1 cellular context compared by ENCODE assay signal in the genomic region with DNA sequence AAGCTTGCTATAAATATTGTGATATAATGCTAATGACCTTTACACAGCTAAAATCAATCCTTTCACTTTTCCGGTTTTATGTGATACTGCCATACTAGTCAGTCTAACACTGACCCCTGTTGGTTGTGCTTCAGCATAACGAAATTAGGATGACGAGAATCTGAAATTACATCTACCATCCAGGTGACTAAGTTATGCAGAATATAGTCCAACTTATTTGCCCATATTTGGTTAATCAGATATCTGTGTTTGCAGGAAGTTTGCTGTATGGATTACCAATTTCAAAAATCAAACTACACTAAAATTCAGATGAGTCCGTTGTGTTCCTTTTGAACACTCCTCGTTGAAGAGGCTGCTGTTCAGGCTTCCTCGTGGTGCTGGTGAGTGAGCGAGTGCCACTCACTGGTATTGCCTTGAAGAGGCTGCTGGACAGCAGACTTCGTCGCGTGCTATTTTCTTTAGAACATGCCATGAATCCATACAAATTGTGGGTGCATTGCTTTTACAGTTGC.
TF ChIP-seq lines count a peak whose summit lies in the region.

No MANE protein-coding gene starts in this region.

TF ChIP-seq in HepG2, 621 proteins besides CTCF, POLR2A, EP300 and RAD21 (continued from another document):
- TF ChIP-seq, protein P1, sequence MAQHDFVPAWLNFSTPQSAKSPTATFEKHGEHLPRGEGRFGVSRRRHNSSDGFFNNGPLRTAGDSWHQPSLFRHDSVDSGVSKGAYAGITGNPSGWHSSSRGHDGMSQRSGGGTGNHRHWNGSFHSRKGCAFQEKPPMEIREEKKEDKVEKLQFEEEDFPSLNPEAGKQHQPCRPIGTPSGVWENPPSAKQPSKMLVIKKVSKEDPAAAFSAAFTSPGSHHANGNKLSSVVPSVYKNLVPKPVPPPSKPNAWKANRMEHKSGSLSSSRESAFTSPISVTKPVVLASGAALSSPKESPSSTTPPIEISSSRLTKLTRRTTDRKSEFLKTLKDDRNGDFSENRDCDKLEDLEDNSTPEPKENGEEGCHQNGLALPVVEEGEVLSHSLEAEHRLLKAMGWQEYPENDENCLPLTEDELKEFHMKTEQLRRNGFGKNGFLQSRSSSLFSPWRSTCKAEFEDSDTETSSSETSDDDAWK (CRISPR knock-in tag; IDR thresholded peaks at IDR 0.05), result no peak
- TF ChIP-seq, protein P2, sequence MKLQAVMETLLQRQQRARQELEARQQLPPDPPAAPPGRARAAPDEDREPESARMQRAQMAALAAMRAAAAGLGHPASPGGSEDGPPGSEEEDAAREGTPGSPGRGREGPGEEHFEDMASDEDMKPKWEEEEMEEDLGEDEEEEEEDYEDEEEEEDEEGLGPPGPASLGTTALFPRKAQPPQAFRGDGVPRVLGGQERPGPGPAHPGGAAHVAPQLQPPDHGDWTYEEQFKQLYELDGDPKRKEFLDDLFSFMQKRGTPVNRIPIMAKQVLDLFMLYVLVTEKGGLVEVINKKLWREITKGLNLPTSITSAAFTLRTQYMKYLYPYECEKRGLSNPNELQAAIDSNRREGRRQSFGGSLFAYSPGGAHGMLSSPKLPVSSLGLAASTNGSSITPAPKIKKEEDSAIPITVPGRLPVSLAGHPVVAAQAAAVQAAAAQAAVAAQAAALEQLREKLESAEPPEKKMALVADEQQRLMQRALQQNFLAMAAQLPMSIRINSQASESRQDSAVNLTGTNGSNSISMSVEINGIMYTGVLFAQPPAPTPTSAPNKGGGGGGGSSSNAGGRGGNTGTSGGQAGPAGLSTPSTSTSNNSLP (IDR thresholded peaks at IDR 0.05; ENCODE audit: low read depth, low read length), result 0 out of 2 replicates have a peak, but pooled peaks have one; percentile 22
- TF ChIP-seq SIX1 (CRISPR knock-in tag; IDR thresholded peaks at IDR 0.05; ENCODE audit: borderline replicate concordance), result no peak
- TF ChIP-seq, protein P3, sequence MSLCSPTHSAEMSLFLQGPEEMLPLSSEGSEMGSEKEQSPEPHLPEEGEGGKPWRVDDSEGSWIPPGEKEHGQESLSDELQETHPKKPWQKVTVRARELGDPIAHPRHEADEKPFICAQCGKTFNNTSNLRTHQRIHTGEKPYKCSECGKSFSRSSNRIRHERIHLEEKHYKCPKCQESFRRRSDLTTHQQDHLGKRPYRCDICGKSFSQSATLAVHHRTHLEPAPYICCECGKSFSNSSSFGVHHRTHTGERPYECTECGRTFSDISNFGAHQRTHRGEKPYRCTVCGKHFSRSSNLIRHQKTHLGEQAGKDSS (CRISPR knock-in tag; IDR thresholded peaks at IDR 0.05; ENCODE audit: borderline replicate concordance, low read depth), result no peak
- peak; percentile 75 for TF ChIP-seq STAG1 (CRISPR knock-in tag; IDR thresholded peaks at IDR 0.05)
- TF ChIP-seq ZMAT3 (CRISPR knock-in tag; conservative IDR thresholded peaks at IDR 0.05), result no peak
- no peak for TF ChIP-seq ASH2L (IDR thresholded peaks at IDR 0.05; ENCODE audit: insufficient read length, low read depth, low read length)
- TF ChIP-seq AKAP8 (CRISPR knock-in tag; IDR thresholded peaks at IDR 0.05), result no peak
- TF ChIP-seq ERF (CRISPR knock-in tag; IDR thresholded peaks at IDR 0.05), result no peak
- 0 out of 2 replicates have a peak, but pooled peaks have one; percentile 44 for TF ChIP-seq ZNF335 (CRISPR knock-in tag; IDR thresholded peaks at IDR 0.05)
- no peak for TF ChIP-seq NFIC (IDR thresholded peaks at IDR 0.05; ENCODE audit: low read length)
- TF ChIP-seq, protein P4, sequence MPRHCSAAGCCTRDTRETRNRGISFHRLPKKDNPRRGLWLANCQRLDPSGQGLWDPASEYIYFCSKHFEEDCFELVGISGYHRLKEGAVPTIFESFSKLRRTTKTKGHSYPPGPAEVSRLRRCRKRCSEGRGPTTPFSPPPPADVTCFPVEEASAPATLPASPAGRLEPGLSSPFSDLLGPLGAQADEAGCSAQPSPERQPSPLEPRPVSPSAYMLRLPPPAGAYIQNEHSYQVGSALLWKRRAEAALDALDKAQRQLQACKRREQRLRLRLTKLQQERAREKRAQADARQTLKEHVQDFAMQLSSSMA (CRISPR knock-in tag; IDR thresholded peaks at IDR 0.05), result no peak
- TF ChIP-seq, protein P5, sequence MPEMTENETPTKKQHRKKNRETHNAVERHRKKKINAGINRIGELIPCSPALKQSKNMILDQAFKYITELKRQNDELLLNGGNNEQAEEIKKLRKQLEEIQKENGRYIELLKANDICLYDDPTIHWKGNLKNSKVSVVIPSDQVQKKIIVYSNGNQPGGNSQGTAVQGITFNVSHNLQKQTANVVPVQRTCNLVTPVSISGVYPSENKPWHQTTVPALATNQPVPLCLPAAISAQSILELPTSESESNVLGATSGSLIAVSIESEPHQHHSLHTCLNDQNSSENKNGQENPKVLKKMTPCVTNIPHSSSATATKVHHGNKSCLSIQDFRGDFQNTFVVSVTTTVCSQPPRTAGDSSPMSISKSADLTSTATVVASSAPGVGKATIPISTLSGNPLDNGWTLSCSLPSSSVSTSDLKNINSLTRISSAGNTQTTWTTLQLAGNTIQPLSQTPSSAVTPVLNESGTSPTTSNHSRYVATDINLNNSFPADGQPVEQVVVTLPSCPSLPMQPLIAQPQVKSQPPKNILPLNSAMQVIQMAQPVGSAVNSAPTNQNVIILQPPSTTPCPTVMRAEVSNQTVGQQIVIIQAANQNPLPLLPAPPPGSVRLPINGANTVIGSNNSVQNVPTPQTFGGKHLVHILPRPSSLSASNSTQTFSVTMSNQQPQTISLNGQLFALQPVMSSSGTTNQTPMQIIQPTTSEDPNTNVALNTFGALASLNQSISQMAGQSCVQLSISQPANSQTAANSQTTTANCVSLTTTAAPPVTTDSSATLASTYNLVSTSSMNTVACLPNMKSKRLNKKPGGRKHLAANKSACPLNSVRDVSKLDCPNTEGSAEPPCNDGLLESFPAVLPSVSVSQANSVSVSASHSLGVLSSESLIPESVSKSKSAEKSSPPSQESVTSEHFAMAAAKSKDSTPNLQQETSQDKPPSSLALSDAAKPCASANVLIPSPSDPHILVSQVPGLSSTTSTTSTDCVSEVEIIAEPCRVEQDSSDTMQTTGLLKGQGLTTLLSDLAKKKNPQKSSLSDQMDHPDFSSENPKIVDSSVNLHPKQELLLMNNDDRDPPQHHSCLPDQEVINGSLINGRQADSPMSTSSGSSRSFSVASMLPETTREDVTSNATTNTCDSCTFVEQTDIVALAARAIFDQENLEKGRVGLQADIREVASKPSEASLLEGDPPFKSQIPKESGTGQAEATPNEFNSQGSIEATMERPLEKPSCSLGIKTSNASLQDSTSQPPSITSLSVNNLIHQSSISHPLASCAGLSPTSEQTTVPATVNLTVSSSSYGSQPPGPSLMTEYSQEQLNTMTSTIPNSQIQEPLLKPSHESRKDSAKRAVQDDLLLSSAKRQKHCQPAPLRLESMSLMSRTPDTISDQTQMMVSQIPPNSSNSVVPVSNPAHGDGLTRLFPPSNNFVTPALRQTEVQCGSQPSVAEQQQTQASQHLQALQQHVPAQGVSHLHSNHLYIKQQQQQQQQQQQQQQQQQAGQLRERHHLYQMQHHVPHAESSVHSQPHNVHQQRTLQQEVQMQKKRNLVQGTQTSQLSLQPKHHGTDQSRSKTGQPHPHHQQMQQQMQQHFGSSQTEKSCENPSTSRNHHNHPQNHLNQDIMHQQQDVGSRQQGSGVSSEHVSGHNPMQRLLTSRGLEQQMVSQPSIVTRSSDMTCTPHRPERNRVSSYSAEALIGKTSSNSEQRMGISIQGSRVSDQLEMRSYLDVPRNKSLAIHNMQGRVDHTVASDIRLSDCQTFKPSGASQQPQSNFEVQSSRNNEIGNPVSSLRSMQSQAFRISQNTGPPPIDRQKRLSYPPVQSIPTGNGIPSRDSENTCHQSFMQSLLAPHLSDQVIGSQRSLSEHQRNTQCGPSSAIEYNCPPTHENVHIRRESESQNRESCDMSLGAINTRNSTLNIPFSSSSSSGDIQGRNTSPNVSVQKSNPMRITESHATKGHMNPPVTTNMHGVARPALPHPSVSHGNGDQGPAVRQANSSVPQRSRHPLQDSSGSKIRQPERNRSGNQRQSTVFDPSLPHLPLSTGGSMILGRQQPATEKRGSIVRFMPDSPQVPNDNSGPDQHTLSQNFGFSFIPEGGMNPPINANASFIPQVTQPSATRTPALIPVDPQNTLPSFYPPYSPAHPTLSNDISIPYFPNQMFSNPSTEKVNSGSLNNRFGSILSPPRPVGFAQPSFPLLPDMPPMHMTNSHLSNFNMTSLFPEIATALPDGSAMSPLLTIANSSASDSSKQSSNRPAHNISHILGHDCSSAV (CRISPR knock-in tag; IDR thresholded peaks at IDR 0.05; ENCODE audit: borderline replicate concordance), result no peak
- TF ChIP-seq PPARG (CRISPR knock-in tag; conservative IDR thresholded peaks at IDR 0.05), result 0 out of 2 replicates have a peak, but pooled peaks have one; percentile 25
- TF ChIP-seq, protein P6, sequence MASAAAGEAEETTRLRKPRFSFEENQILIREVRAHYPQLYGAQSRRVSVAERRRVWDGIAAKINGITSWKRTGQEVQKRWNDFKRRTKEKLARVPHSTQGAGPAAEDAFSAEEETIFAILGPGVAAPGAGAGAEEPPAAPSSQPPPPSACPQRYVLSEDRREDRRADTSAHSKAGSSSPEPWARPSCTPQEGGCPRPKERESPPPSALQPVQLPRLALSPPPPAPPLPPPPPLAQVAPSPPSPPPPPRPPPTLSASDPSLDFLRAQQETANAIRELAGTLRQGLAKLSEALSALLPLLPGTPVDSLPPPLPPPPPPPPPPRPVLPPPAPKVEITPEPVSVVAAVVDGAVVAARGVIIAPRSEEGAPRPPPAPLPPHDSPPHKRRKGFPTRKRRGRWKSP (CRISPR knock-in tag; IDR thresholded peaks at IDR 0.05), result no peak
